8 cellular contexts compared by ENCODE assay signal in the genomic region with DNA sequence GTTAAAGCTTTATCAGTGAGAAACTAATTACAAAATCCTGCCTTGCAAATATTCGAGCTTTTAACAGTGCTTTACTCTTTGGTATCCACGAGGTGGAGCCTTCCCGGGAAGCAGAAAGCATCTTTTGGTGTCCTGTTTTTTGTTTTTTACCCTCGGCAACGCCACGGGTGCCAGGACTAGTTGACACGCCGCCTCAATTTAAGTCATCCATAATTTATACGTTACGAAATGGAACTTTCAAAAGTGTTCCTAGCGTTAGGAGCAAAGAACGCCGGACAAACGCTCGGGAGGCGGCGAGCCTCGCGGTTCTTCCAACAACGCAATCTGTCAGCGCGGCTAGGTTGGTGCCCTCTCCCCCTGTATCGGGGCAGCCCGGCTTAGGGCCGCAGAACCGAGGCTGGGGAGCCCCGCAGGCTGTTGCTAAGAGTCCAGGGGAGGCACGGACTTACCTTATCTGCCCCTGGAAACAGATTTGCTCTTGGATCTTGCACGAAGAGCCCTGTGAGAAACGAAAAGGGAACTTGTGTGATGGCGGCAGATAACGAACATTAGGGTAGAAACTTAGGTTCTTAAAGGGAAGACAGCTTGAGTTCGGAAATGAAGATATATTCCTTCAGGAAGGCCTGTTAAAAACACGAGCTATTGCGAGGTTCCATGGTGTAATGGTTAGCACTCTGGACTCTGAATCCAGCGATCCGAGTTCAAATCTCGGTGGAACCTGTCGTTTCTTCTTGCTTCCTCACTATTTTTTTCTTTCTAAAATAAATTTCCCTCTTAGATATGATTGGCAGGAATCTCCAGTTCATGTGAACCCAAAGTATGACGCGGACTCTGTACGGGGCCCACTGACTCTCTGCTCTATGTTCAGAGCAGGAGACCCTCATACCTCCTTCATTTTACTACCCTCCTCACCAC. TPM values are rescaled to one million over a fixed set of nuclear protein-coding genes. Genes with fewer than 3 reads are reported as not detected.
DNase-seq lines count a peak whose midpoint lies in the region; ATAC-seq, FAIRE-seq and TF ChIP-seq lines count a peak whose summit lies in the region.

No MANE protein-coding gene starts in this region.

- peaks cover 7% of the 10 kb centered on the region for H3K27me3 ChIP-seq in CD4-positive, alpha-beta T cell (ENCODE audit: control insufficient read depth, insufficient read depth, low read length)
- no peaks in the 10 kb centered on the region for H3K27me3 ChIP-seq in OCI-LY1 (ENCODE audit: insufficient read depth, low read length)
- H3K27me3 ChIP-seq in esophagus squamous epithelium = peaks cover 0 to 40% (median 0%) of the 10 kb centered on the region in 4 donors

- no peaks in the 10 kb centered on the region for H3K36me3 ChIP-seq in OCI-LY1 (ENCODE audit: insufficient read depth, low read length)
- H3K36me3 ChIP-seq in esophagus squamous epithelium = no peaks in the 10 kb centered on the region

- DNase-seq in CD4-positive, alpha-beta T cell = peak; percentile 33 to 58 (median 47)
- DNase-seq in HTR-8/SVneo (ENCODE audit: insufficient read length, low spot score) (peak; percentile 65), esophagus squamous epithelium (lab: John Stamatoyannopoulos, UW) (no peak), myocyte (ENCODE audit: low read depth) (peak; percentile 85)
- DNase-seq in activated T-cell treated with anti-CD3 and anti-CD28 coated beads, Interleukin-2, amount 50 U/mL, for 4 hours = peak; percentile 53
- peak; percentile 33 for DNase-seq in stimulated activated naive CD4-positive, alpha-beta T cell treated with Interleukin-2 at 50 U/mL for 16 hours (lab: John Stamatoyannopoulos, UW)

- no peaks in the 10 kb centered on the region for H4K20me1 ChIP-seq in OCI-LY1 (ENCODE audit: insufficient read depth, low read length)

- no peaks in the 10 kb centered on the region for H3K9me2 ChIP-seq in OCI-LY1 (ENCODE audit: low read depth, low read length)

- H3K4me1 Mint-ChIP-seq in CD4-positive, alpha-beta T cell (ENCODE audit: low read depth) = peaks cover 31% of the 10 kb centered on the region
- H3K4me1 Mint-ChIP-seq in activated T-cell treated with anti-CD3 and anti-CD28 coated beads, Interleukin-2, amount 50 U/mL, for 4 hours (ENCODE audit: low read depth) = peaks cover 9% of the 10 kb centered on the region

- peaks cover 9% of the 10 kb centered on the region for H3K36me3 Mint-ChIP-seq in CD4-positive, alpha-beta T cell (ENCODE audit: low read depth)
- no peaks in the 10 kb centered on the region for H3K36me3 Mint-ChIP-seq in activated T-cell treated with anti-CD3 and anti-CD28 coated beads, Interleukin-2, amount 50 U/mL, for 4 hours (ENCODE audit: insufficient read depth)

- peak overlapping the region; percentile 85 for H2AFZ ChIP-seq in OCI-LY1 (ENCODE audit: low read length)

- peak; percentile 84 for ATAC-seq in CD4-positive, alpha-beta T cell (ENCODE audit: poor library complexity)
- peak; percentile 53 for ATAC-seq in GM19438 (IDR thresholded peaks at IDR 0.05; ENCODE audit: low read depth, unreplicated experiment)
- ATAC-seq in activated T-cell treated with anti-CD3 and anti-CD28 coated beads, Interleukin-2, amount 50 U/mL, for 4 hours = peak; percentile 82 to 87

- intact Hi-C loops in CD4-positive, alpha-beta T cell (cut with DNase I, micrococcal nuclease) = loop anchor here (1.0 to 5.0 kb wide), 12 partner anchors 16 to 384 kb away; partner anchors contain the start of gene POM121L2 (in 1 of the 2)
- intact Hi-C loops in esophagus squamous epithelium (cut with DNase I) = loop anchor here (10.0 kb wide), 1 partner anchor 236 kb away; no protein-coding TSS in a partner anchor

- peak overlapping the region; percentile 91 for H3K4me3 Mint-ChIP-seq in CD4-positive, alpha-beta T cell
- peak overlapping the region; percentile 91 for H3K4me3 Mint-ChIP-seq in activated T-cell treated with anti-CD3 and anti-CD28 coated beads, Interleukin-2, amount 50 U/mL, for 4 hours

- no peaks in the 10 kb centered on the region for H3F3A ChIP-seq in OCI-LY1 (ENCODE audit: insufficient read depth, low read length)

- CTCF ChIA-PET in CD4-positive, alpha-beta T cell (lab: Charles Lee) = interaction anchor here (0.5 to 2.7 kb wide), 16 partner anchors 12 to 1557 kb away, joined by 3 to 27 read pairs (median 4); partner anchors contain the start of genes POM121L2 and ZNF184

- H3K4me2 ChIP-seq in OCI-LY1 (ENCODE audit: low read length) = peak overlapping the region; percentile 99

- H3K79me2 ChIP-seq in OCI-LY1 (ENCODE audit: insufficient read depth, low read length) = no peaks in the 10 kb centered on the region

- H3K4me1 ChIP-seq in OCI-LY1 (ENCODE audit: insufficient read depth, low read length, severe bottlenecking) (peaks cover 11% of the 10 kb centered on the region), esophagus squamous epithelium (peaks cover 0 to 28% (median 8%) of the 10 kb centered on the region in 3 donors)

- H3K4me3 ChIP-seq in OCI-LY1 (ENCODE audit: low read depth, low read length, poor library complexity, severe bottlenecking) (peak overlapping the region; percentile 89), esophagus squamous epithelium (peak overlapping the region; percentile 48 to 85 (median 78))

- WGBS in esophagus squamous epithelium, 2 donors = 1% methylated on average over 37 to 42 of the region's 42 CpGs

- POLR2A ChIA-PET in CD4-positive, alpha-beta T cell (lab: Charles Lee) = interaction anchor here (0.6 to 2.3 kb wide), 18 partner anchors 14 to 392 kb away, joined by 3 to 33 read pairs (median 4); partner anchors contain the start of gene ZNF184

- no peaks in the 10 kb centered on the region for H3K9me3 Mint-ChIP-seq in CD4-positive, alpha-beta T cell
- no peaks in the 10 kb centered on the region for H3K9me3 Mint-ChIP-seq in activated T-cell treated with anti-CD3 and anti-CD28 coated beads, Interleukin-2, amount 50 U/mL, for 4 hours

- H3K27ac Mint-ChIP-seq in CD4-positive, alpha-beta T cell = peak overlapping the region; percentile 89

- peak; percentile 78 for TF ChIP-seq CTCF in CD4-positive, alpha-beta T cell (IDR thresholded peaks at IDR 0.05)
- TF ChIP-seq CTCF in OCI-LY1 (IDR thresholded peaks at IDR 0.05; ENCODE audit: low read length) (peak; percentile 85), esophagus squamous epithelium (IDR thresholded peaks at IDR 0.05) (peak; percentile 50 to 79 (median 67))

- no peak for TF ChIP-seq POLR2A in esophagus squamous epithelium (IDR thresholded peaks at IDR 0.05)

- H3K27ac ChIP-seq in CD4-positive, alpha-beta T cell (ENCODE audit: low read depth, low read length) = peak overlapping the region; percentile 17
- H3K27ac ChIP-seq in OCI-LY1 (ENCODE audit: low read depth, low read length, poor library complexity, severe bottlenecking) (no peak overlapping the region), esophagus squamous epithelium (peak overlapping the region; percentile 75 to 94 (median 92))

- no peaks in the 10 kb centered on the region for H3K9me3 ChIP-seq in CD4-positive, alpha-beta T cell (ENCODE audit: control insufficient read depth, low read length)
- H3K9me3 ChIP-seq in OCI-LY1 (ENCODE audit: low read length) = no peaks in the 10 kb centered on the region
- no peaks in the 10 kb centered on the region for H3K9me3 ChIP-seq in esophagus squamous epithelium

- H3K9ac ChIP-seq in OCI-LY1 (ENCODE audit: low read length) = peak overlapping the region; percentile 91

- FAIRE-seq in HTR-8/SVneo (lab: Jason Lieb, UNC) = no peak

- H3K27me3 Mint-ChIP-seq in CD4-positive, alpha-beta T cell = peaks cover 28% of the 10 kb centered on the region
- H3K27me3 Mint-ChIP-seq in activated T-cell treated with anti-CD3 and anti-CD28 coated beads, Interleukin-2, amount 50 U/mL, for 4 hours (ENCODE audit: low read depth) = peaks cover 23% of the 10 kb centered on the region

RNA-seq across cellular contexts. Expression of gene ZNF184, which starts 46.2 kb away (rescaled TPM):
- 10 to 100 TPM; 19.6 to 21.1 TPM for total RNA-seq in CD4-positive, alpha-beta T cell
- 1 to 10 TPM; 4.5 to 5.2 (median 4.9) TPM for total RNA-seq in activated T-cell treated with anti-CD3 and anti-CD28 coated beads, Interleukin-2, amount 50 U/mL, for 4 hours
- total RNA-seq in esophagus squamous epithelium (1 to 10 TPM; 3.9 to 4.9 (median 4.3) TPM), myocyte (15.0 and 15.8 TPM in 2 replicates)
- polyA plus RNA-seq in myocyte (2012) = 2.6 TPM
